Comparison of ENCODE assay signal across 8 cellular contexts in the genomic region with DNA sequence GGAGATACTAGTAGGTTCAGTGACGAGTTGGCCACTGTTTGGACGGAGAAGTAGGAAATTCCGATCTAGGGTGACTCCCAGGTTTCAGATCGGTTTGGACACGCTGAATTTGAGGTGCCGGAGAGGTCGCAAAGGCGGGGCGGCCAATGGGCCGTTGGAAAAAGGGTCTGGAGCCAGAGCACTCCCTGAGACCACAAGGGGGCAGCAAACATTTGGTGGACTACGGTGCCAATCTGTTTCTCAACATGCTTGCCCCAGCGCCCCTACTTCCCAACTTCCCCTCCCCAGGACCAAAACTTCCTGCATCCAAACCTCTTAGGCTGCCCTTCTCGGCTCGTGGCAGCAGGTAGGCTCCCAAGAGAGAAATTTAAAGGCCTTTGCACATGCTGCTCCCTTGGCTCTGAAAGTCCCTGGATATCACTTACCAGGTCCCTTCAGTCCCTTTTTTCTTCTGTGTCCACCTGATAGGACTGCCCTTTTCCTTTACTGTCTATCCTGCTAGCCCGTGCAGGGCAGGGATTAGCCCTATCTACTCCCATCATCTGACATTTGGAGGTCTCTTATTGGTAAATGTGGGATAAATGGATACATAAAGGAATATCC. TPM values are rescaled to one million over a fixed set of nuclear protein-coding genes. Genes with fewer than 3 reads are reported as not detected.
DNase-seq lines count a peak whose midpoint lies in the region; ATAC-seq and TF ChIP-seq lines count a peak whose summit lies in the region.

No MANE protein-coding gene starts in this region.

- peak overlapping the region in 4 of 5 donors; percentile 48 to 92 (median 66) for H3K9ac ChIP-seq in subcutaneous abdominal adipose tissue (ENCODE audit: low read length in 5 of 5)

- H3K4me3 Mint-ChIP-seq in activated T-helper 17 cell treated with anti-CD3 and anti-CD28 coated beads, Interleukin-2, amount 50 U/mL, for 72 hours: peak overlapping the region; percentile 93
- H3K4me3 Mint-ChIP-seq in nephron: peak overlapping the region; percentile 84 to 91 (median 90)

- H3K4me3 ChIP-seq in fibroblast of pulmonary artery (replicated peaks; ENCODE audit: low read depth, low read length) (peak overlapping the region; percentile 88), subcutaneous abdominal adipose tissue (ENCODE audit: low read depth in 1 of 5, low read length in 5 of 5) (peak overlapping the region; percentile 58 to 84 (median 80))

- no peaks in the 10 kb centered on the region for H3K9me3 ChIP-seq in subcutaneous abdominal adipose tissue (ENCODE audit: control insufficient read depth in 5 of 5, low read length in 5 of 5)

- H3K27me3 Mint-ChIP-seq in activated T-helper 17 cell treated with anti-CD3 and anti-CD28 coated beads, Interleukin-2, amount 50 U/mL, for 72 hours: no peaks in the 10 kb centered on the region
- H3K27me3 Mint-ChIP-seq in nephron (ENCODE audit: low read depth): no peaks in the 10 kb centered on the region

- peak; percentile 93 for TF ChIP-seq CTCF in GM12872 (IDR thresholded peaks at IDR 0.05; ENCODE audit: insufficient read depth, low read depth, low read length)
- TF ChIP-seq CTCF in fibroblast of pulmonary artery (IDR thresholded peaks at IDR 0.05; ENCODE audit: low read length, missing control alignments): peak; percentile 87
- peak; percentile 81 to 87 (median 82) for TF ChIP-seq CTCF in nephron (IDR thresholded peaks at IDR 0.05; ENCODE audit: unreplicated experiment in 3 of 3)

- ATAC-seq in activated T-helper 17 cell treated with anti-CD3 and anti-CD28 coated beads, Interleukin-2, amount 50 U/mL, for 72 hours (replicated peaks): peak; percentile 57
- ATAC-seq in GM18517 (IDR thresholded peaks at IDR 0.05; ENCODE audit: unreplicated experiment): no peak

- peaks cover 5 to 28% (median 25%) of the 10 kb centered on the region in 5 donors for H3K4me1 ChIP-seq in subcutaneous abdominal adipose tissue (ENCODE audit: control insufficient read depth in 5 of 5, insufficient read depth in 5 of 5, low read length in 5 of 5)

- no peaks in the 10 kb centered on the region for H3K9me3 Mint-ChIP-seq in activated T-helper 17 cell treated with anti-CD3 and anti-CD28 coated beads, Interleukin-2, amount 50 U/mL, for 72 hours
- H3K9me3 Mint-ChIP-seq in nephron: no peaks in the 10 kb centered on the region

- no peaks in the 10 kb centered on the region for H3K4me1 Mint-ChIP-seq in activated T-helper 17 cell treated with anti-CD3 and anti-CD28 coated beads, Interleukin-2, amount 50 U/mL, for 72 hours
- H3K4me1 Mint-ChIP-seq in nephron: peaks cover 21% of the 10 kb centered on the region

- H3K27ac Mint-ChIP-seq in activated T-helper 17 cell treated with anti-CD3 and anti-CD28 coated beads, Interleukin-2, amount 50 U/mL, for 72 hours: peak overlapping the region; percentile 95
- H3K27ac Mint-ChIP-seq in nephron: peak overlapping the region; percentile 26 to 86 (median 85)

- peaks cover 3 to 45% (median 40%) of the 10 kb centered on the region in 5 donors for H3K36me3 ChIP-seq in subcutaneous abdominal adipose tissue (ENCODE audit: control insufficient read depth in 5 of 5, insufficient read depth in 5 of 5, low read length in 5 of 5)

- peaks cover 26% of the 10 kb centered on the region for H3K36me3 Mint-ChIP-seq in activated T-helper 17 cell treated with anti-CD3 and anti-CD28 coated beads, Interleukin-2, amount 50 U/mL, for 72 hours (ENCODE audit: low read depth)
- peaks cover 16% of the 10 kb centered on the region for H3K36me3 Mint-ChIP-seq in nephron (ENCODE audit: low read depth)

- in situ Hi-C loops in KBM-7 (cut with MboI; ENCODE audit: low pct_unique_long_range_greater_than_20kb, low sequenced_read_pairs): no loop called here

- H3K27ac ChIP-seq in subcutaneous abdominal adipose tissue (ENCODE audit: low read depth, low read length): peak overlapping the region; percentile 60

- H3K27me3 ChIP-seq in subcutaneous abdominal adipose tissue (ENCODE audit: control insufficient read depth in 5 of 5, insufficient read depth in 4 of 5, low read length in 5 of 5): no peaks in the 10 kb centered on the region

- DNase-seq in KBM-7: peak; percentile 82
- peak; percentile 87 for DNase-seq in RKO (ENCODE audit: low spot score)
- DNase-seq in fibroblast of pulmonary artery (ENCODE audit: low read depth): peak; percentile 77

RNA-seq across cellular contexts. Expression of a gene that starts 1.0 kb away (rescaled TPM):
- 10 to 100 TPM; 21.3 to 25.8 TPM for total RNA-seq in activated T-helper 17 cell treated with anti-CD3 and anti-CD28 coated beads, Interleukin-2, amount 50 U/mL, for 72 hours

RNA-seq across cellular contexts. Expression of a gene that starts 7.4 kb away (rescaled TPM):
- total RNA-seq in activated T-helper 17 cell treated with anti-CD3 and anti-CD28 coated beads, Interleukin-2, amount 50 U/mL, for 72 hours: 10 to 100 TPM; 78.4 to 96.4 TPM

RNA-seq across cellular contexts. Expression of a gene that starts 16.0 kb away (rescaled TPM):
- total RNA-seq in activated T-helper 17 cell treated with anti-CD3 and anti-CD28 coated beads, Interleukin-2, amount 50 U/mL, for 72 hours: under 1 TPM; 0.17 to 0.42 TPM

RNA-seq across cellular contexts. Expression of a gene that starts 23.4 kb away (rescaled TPM):
- not detected for total RNA-seq in activated T-helper 17 cell treated with anti-CD3 and anti-CD28 coated beads, Interleukin-2, amount 50 U/mL, for 72 hours

RNA-seq across cellular contexts. Expression of a gene that starts 24.7 kb away (rescaled TPM):
- 10 to 100 TPM; 42.6 to 75.3 TPM for total RNA-seq in activated T-helper 17 cell treated with anti-CD3 and anti-CD28 coated beads, Interleukin-2, amount 50 U/mL, for 72 hours
